12 cellular contexts compared by ENCODE assay signal in the genomic region with DNA sequence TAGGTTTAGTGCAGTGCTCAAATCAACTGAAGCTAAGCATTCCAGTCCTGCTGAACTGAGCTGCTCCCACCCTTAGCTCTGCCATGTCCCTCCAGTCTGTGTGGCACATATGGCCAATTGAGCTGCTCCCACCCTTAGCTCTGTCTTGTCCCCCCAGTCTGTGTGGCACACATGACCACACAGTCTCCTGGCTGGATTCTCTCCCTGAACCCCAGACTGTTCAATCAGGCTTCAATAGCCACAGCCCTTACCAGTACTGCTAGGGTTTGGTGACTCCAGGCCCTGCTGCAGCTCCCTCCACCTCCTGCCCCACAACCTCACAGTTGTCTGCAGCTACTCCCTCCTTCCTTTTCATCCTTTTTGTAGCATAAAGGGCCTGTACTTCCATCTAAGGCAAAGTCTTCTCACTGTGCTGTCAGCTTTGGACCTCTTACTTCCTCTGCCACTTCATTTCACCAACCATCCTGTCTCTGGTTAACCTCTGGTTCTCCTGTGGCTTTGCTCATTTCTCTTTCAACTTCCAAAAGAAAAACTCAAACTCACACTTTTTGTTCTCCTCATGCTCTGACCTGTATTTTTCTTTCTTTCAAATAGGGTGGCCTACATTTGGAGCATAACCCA. TPM values are rescaled to one million over a fixed set of nuclear protein-coding genes. Genes with fewer than 3 reads are reported as not detected.
DNase-seq lines count a peak whose midpoint lies in the region; ATAC-seq and TF ChIP-seq lines count a peak whose summit lies in the region.
"Had no signal": no experiment of that assay in that cellular context is flagged by ENCODE, and none has a peak within 500 bp of the region (broad histone marks: within the 10 kb centered on the region; RNA-seq: fewer than 3 reads in every experiment).

No MANE protein-coding gene starts in this region.

- H3K27me3 ChIP-seq in right lobe of liver: no peaks in the 10 kb centered on the region

- DNase-seq in activated T-cell treated with anti-CD3 and anti-CD28 coated beads, Interleukin-2, amount 50 U/mL, for 72 hours: peak in 1 of 2 donors; percentile 9
- DNase-seq in activated T-cell treated with anti-CD3 and anti-CD28 coated beads, Interleukin-2, amount 50 U/mL, for 48 hours: no peak
- no peak for DNase-seq in stimulated activated effector memory CD8-positive, alpha-beta T cell treated with anti-CD3 and anti-CD28 coated beads, Interleukin-12 subunit alpha, Interleukin-12 subunit beta, amount 100 ng/mL, for 72 hours (ENCODE audit: low spot score in 2 of 2)
- DNase-seq in right lobe of liver (no peak), HuH-7 (ENCODE audit: low spot score) (no peak), coronary artery (ENCODE audit: low spot score) (no peak)
- DNase-seq: ACHN, endodermal cell, RPMI8226 had no signal

- H3K36me3 Mint-ChIP-seq in activated T-cell treated with anti-CD3 and anti-CD28 coated beads, Interleukin-2, amount 50 U/mL, for 72 hours (ENCODE audit: insufficient read depth in 2 of 2): peaks cover 0 to 4% of the 10 kb centered on the region in 2 donors
- no peaks in the 10 kb centered on the region for H3K36me3 Mint-ChIP-seq in stimulated activated effector memory CD8-positive, alpha-beta T cell treated with anti-CD3 and anti-CD28 coated beads, Interleukin-12 subunit alpha, Interleukin-12 subunit beta, amount 100 ng/mL, for 72 hours

- no peak overlapping the region for H3K27ac Mint-ChIP-seq in activated T-cell treated with anti-CD3 and anti-CD28 coated beads, Interleukin-2, amount 50 U/mL, for 72 hours
- H3K27ac Mint-ChIP-seq in stimulated activated effector memory CD8-positive, alpha-beta T cell treated with anti-CD3 and anti-CD28 coated beads, Interleukin-12 subunit alpha, Interleukin-12 subunit beta, amount 100 ng/mL, for 72 hours: no peak overlapping the region
- H3K27ac Mint-ChIP-seq: endodermal cell had no signal

- H3K4me1 ChIP-seq in right lobe of liver: no peaks in the 10 kb centered on the region

- H3K27me3 Mint-ChIP-seq in activated T-cell treated with anti-CD3 and anti-CD28 coated beads, Interleukin-2, amount 50 U/mL, for 72 hours (ENCODE audit: low read depth): peaks cover 6% of the 10 kb centered on the region

- no peak for TF ChIP-seq CTCF in right lobe of liver (IDR thresholded peaks at IDR 0.05)
- TF ChIP-seq CTCF in coronary artery (IDR thresholded peaks at IDR 0.05): no peak

- intact Hi-C loops in right lobe of liver (cut with DNase I): no loop called here

- H3K27ac ChIP-seq in right lobe of liver (no peak overlapping the region), coronary artery (peak overlapping the region in 1 of 2 donors; percentile 71)

- no peak for TF ChIP-seq POLR2A in right lobe of liver (IDR thresholded peaks at IDR 0.05)

- H3K4me3 ChIP-seq in right lobe of liver (no peak overlapping the region), coronary artery (no peak overlapping the region)

- no peak overlapping the region for H3K4me3 Mint-ChIP-seq in activated T-cell treated with anti-CD3 and anti-CD28 coated beads, Interleukin-2, amount 50 U/mL, for 72 hours
- no peak overlapping the region for H3K4me3 Mint-ChIP-seq in stimulated activated effector memory CD8-positive, alpha-beta T cell treated with anti-CD3 and anti-CD28 coated beads, Interleukin-12 subunit alpha, Interleukin-12 subunit beta, amount 100 ng/mL, for 72 hours
- H3K4me3 Mint-ChIP-seq: endodermal cell had no signal

- no peaks in the 10 kb centered on the region for H3K9me3 ChIP-seq in right lobe of liver

- H3K36me3 ChIP-seq in right lobe of liver: no peaks in the 10 kb centered on the region

- H3K9me3 Mint-ChIP-seq in activated T-cell treated with anti-CD3 and anti-CD28 coated beads, Interleukin-2, amount 50 U/mL, for 72 hours: peaks cover 1 to 2% of the 10 kb centered on the region in 2 donors
- H3K9me3 Mint-ChIP-seq in stimulated activated effector memory CD8-positive, alpha-beta T cell treated with anti-CD3 and anti-CD28 coated beads, Interleukin-12 subunit alpha, Interleukin-12 subunit beta, amount 100 ng/mL, for 72 hours: peaks cover 3% of the 10 kb centered on the region

- peaks cover 20% of the 10 kb centered on the region for H3K4me1 Mint-ChIP-seq in activated T-cell treated with anti-CD3 and anti-CD28 coated beads, Interleukin-2, amount 50 U/mL, for 72 hours (ENCODE audit: low read depth)
- no peaks in the 10 kb centered on the region for H3K4me1 Mint-ChIP-seq in stimulated activated effector memory CD8-positive, alpha-beta T cell treated with anti-CD3 and anti-CD28 coated beads, Interleukin-12 subunit alpha, Interleukin-12 subunit beta, amount 100 ng/mL, for 72 hours

- peak; percentile 56 to 87 for ATAC-seq in activated T-cell treated with anti-CD3 and anti-CD28 coated beads, Interleukin-2, amount 50 U/mL, for 72 hours (replicated peaks in 1 of 2)
- ATAC-seq in GM21723 (IDR thresholded peaks at IDR 0.05; ENCODE audit: unreplicated experiment) (peak; percentile 81), HG03460 (IDR thresholded peaks at IDR 0.05; ENCODE audit: unreplicated experiment) (peak; percentile 84), right lobe of liver (no peak)
- ATAC-seq in stimulated activated effector memory CD8-positive, alpha-beta T cell treated with anti-CD3 and anti-CD28 coated beads, Interleukin-12 subunit alpha, Interleukin-12 subunit beta, amount 100 ng/mL, for 72 hours: peak; percentile 55

RNA-seq across cellular contexts. Expression of gene ADAMTS12, which starts 50.8 kb away (rescaled TPM):
- total RNA-seq in activated T-cell treated with anti-CD3 and anti-CD28 coated beads, Interleukin-2, amount 50 U/mL, for 72 hours: under 1 TPM in 1 of 2 donors, not detected in 1; 0.05 TPM
- total RNA-seq in right lobe of liver: 1 to 10 TPM; 1.1 to 3.9 (median 1.7) TPM
- total RNA-seq: pulmonary artery endothelial cell had no signal

Comparison
In these comparisons a context has a peak if more than half of its experiments do, and no peak if none do; other contexts are left out.
1. ATAC-seq: peak in activated T-cell treated with anti-CD3 and anti-CD28 coated beads, Interleukin-2, amount 50 U/mL, for 72 hours (2 of 2), GM21723 (single experiment), HG03460 (single experiment) and stimulated activated effector memory CD8-positive, alpha-beta T cell treated with anti-CD3 and anti-CD28 coated beads, Interleukin-12 subunit alpha, Interleukin-12 subunit beta, amount 100 ng/mL, for 72 hours (single experiment); none in right lobe of liver (0 of 4).